In the genomic region with DNA sequence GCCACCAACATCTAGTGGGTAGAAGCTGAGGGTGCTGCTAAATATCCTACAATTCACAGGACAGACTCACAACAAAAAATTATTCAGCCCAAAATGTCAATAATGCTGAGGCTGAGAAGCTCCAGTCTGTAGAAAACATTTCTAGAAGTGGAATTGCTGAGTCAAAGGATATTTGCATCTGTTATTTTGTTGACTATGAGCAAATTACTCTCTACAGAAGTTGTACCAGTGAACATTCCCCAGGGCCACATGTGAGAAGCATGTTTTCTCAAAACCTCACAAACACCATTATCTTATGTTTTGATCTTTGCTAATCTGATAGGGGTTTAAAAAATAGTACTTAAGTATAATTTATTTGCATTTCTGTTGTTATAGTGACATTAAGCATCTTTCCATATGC, we compare ENCODE assay signal across 18 cellular contexts. TPM values are rescaled to one million over a fixed set of nuclear protein-coding genes. Genes with fewer than 3 reads are reported as not detected.
DNase-seq lines count a peak whose midpoint lies in the region; ATAC-seq and FAIRE-seq lines count a peak whose summit lies in the region.
"Had no signal": no experiment of that assay in that cellular context is flagged by ENCODE, and none has a peak within 500 bp of the region (broad histone marks: within the 10 kb centered on the region; RNA-seq: fewer than 3 reads in every experiment).

No MANE protein-coding gene starts in this region.

- peaks cover 90% of the 10 kb centered on the region for H3K4me1 Mint-ChIP-seq in activated naive CD4-positive, alpha-beta T cell treated with anti-CD3 and anti-CD28 coated beads for 36 hours (ENCODE audit: low read depth)
- H3K4me1 Mint-ChIP-seq in activated CD8-positive, alpha-beta T cell treated with anti-CD3 and anti-CD28 coated beads, Interleukin-2, amount 10 ng/mL, durations not matched to agents 7 days and 5 days (ENCODE audit: low read depth): peaks cover 92% of the 10 kb centered on the region
- H3K4me1 Mint-ChIP-seq: neural progenitor cell had no signal

- no peaks in the 10 kb centered on the region for H3K9me3 ChIP-seq in small intestine (ENCODE audit: control insufficient read depth, low read depth)

- H3K4me3 Mint-ChIP-seq in activated naive CD4-positive, alpha-beta T cell treated with anti-CD3 and anti-CD28 coated beads for 36 hours: peak overlapping the region; percentile 50
- H3K4me3 Mint-ChIP-seq in activated CD8-positive, alpha-beta T cell treated with anti-CD3 and anti-CD28 coated beads, Interleukin-2, amount 10 ng/mL, durations not matched to agents 7 days and 5 days: peak overlapping the region; percentile 41
- H3K4me3 Mint-ChIP-seq: neural progenitor cell, type B pancreatic cell had no signal

- ATAC-seq in HG03108 (IDR thresholded peaks at IDR 0.05; ENCODE audit: unreplicated experiment): peak; percentile 50
- ATAC-seq in activated CD8-positive, alpha-beta T cell treated with anti-CD3 and anti-CD28 coated beads, Interleukin-2, amount 10 ng/mL, durations not matched to agents 7 days and 5 days: peak; percentile 11
- no peak for ATAC-seq in GM21576 (IDR thresholded peaks at IDR 0.05; ENCODE audit: unreplicated experiment)

- CTCF ChIA-PET in activated naive CD4-positive, alpha-beta T cell treated with anti-CD3 and anti-CD28 coated beads for 36 hours (lab: Charles Lee): interaction anchor here (0.9 to 1.1 kb wide), 4 partner anchors 9 to 18 kb away, joined by 3 to 5 read pairs (median 4); no protein-coding TSS in a partner anchor
- CTCF ChIA-PET in activated CD8-positive, alpha-beta T cell treated with anti-CD3 and anti-CD28 coated beads, Interleukin-2, amount 10 ng/mL, durations not matched to agents 7 days and 5 days (lab: Charles Lee): interaction anchor here (0.7 to 3.1 kb wide), 6 partner anchors 9 to 53 kb away, joined by 3 to 8 read pairs (median 4); no protein-coding TSS in a partner anchor

- H3K9me3 Mint-ChIP-seq in activated naive CD4-positive, alpha-beta T cell treated with anti-CD3 and anti-CD28 coated beads for 36 hours: no peaks in the 10 kb centered on the region
- H3K9me3 Mint-ChIP-seq in activated CD8-positive, alpha-beta T cell treated with anti-CD3 and anti-CD28 coated beads, Interleukin-2, amount 10 ng/mL, durations not matched to agents 7 days and 5 days (ENCODE audit: insufficient read depth): no peaks in the 10 kb centered on the region
- H3K9me3 Mint-ChIP-seq: type B pancreatic cell had no signal

- H3K4me3 ChIP-seq in small intestine (ENCODE audit: low read depth in 1 of 2, low read length in 2 of 2): no peak overlapping the region
- H3K4me3 ChIP-seq: neural progenitor cell had no signal

- H3K27ac ChIP-seq in small intestine (ENCODE audit: low read depth in 1 of 2, low read length in 1 of 2): no peak overlapping the region
- H3K27ac ChIP-seq: neural progenitor cell had no signal

- no peaks in the 10 kb centered on the region for H3K36me3 ChIP-seq in small intestine (ENCODE audit: control insufficient read depth in 2 of 2, insufficient read depth in 2 of 2, low read length in 2 of 2)
- H3K36me3 ChIP-seq: neural progenitor cell had no signal

- intact Hi-C loops in activated naive CD4-positive, alpha-beta T cell treated with anti-CD3 and anti-CD28 coated beads for 36 hours (cut with micrococcal nuclease): no loop called here
- intact Hi-C loops in posterior cingulate gyrus (cut with DNase I): no loop called here

- POLR2A ChIA-PET in activated CD8-positive, alpha-beta T cell treated with anti-CD3 and anti-CD28 coated beads, Interleukin-2, amount 10 ng/mL, durations not matched to agents 7 days and 5 days (lab: Charles Lee): interaction anchor here (1.1 to 14.4 kb wide), 4 partner anchors 13 to 54 kb away, joined by 3 to 176 read pairs (median 6); a partner anchor contains a TSS

- H3K4me1 ChIP-seq in small intestine (ENCODE audit: control insufficient read depth in 2 of 2, insufficient read depth in 1 of 2, low read depth in 1 of 2, low read length in 1 of 2): no peaks in the 10 kb centered on the region
- H3K4me1 ChIP-seq: neural progenitor cell had no signal

- no peaks in the 10 kb centered on the region for H3K27me3 Mint-ChIP-seq in activated naive CD4-positive, alpha-beta T cell treated with anti-CD3 and anti-CD28 coated beads for 36 hours (ENCODE audit: low read depth)
- no peaks in the 10 kb centered on the region for H3K27me3 Mint-ChIP-seq in activated CD8-positive, alpha-beta T cell treated with anti-CD3 and anti-CD28 coated beads, Interleukin-2, amount 10 ng/mL, durations not matched to agents 7 days and 5 days (ENCODE audit: low read depth)

- H3K27me3 ChIP-seq in small intestine (ENCODE audit: control insufficient read depth in 2 of 2, insufficient read depth in 2 of 2, low read length in 2 of 2): peaks cover 0 to 5% of the 10 kb centered on the region in 2 donors

- peak overlapping the region; percentile 100 for H3K27ac Mint-ChIP-seq in activated naive CD4-positive, alpha-beta T cell treated with anti-CD3 and anti-CD28 coated beads for 36 hours
- peak overlapping the region; percentile 16 for H3K27ac Mint-ChIP-seq in activated CD8-positive, alpha-beta T cell treated with anti-CD3 and anti-CD28 coated beads, Interleukin-2, amount 10 ng/mL, durations not matched to agents 7 days and 5 days
- H3K27ac Mint-ChIP-seq: neural progenitor cell, type B pancreatic cell had no signal

- DNase-seq in activated naive CD4-positive, alpha-beta T cell treated with anti-CD3 and anti-CD28 coated beads for 36 hours: no peak
- DNase-seq in activated naive CD4-positive, alpha-beta T cell (lab: John Stamatoyannopoulos, UW): no peak
- peak; percentile 23 for DNase-seq in activated CD8-positive, alpha-beta T cell treated with anti-CD3 and anti-CD28 coated beads, Interleukin-2, amount 10 ng/mL, durations not matched to agents 7 days and 5 days
- DNase-seq in small intestine (peak; percentile 15), anterior cingulate cortex (lab: John Stamatoyannopoulos, UW) (no peak), posterior cingulate gyrus (no peak)
- DNase-seq: activated CD8-positive, alpha-beta memory T cell treated with anti-CD3 and anti-CD28 coated beads, Interleukin-2, amount 50 U/mL, for 48 hours; cortex of kidney; NCI-H2227 treated with DMSO at 0.1 percent for 48 hours; retina; SIG-M5 had no signal

- no peak for FAIRE-seq in small intestine (lab: Jason Lieb, UNC)
- FAIRE-seq: TTC549 had no signal

- peaks cover 80% of the 10 kb centered on the region for H3K36me3 Mint-ChIP-seq in activated naive CD4-positive, alpha-beta T cell treated with anti-CD3 and anti-CD28 coated beads for 36 hours (ENCODE audit: low read depth)
- peaks cover 88% of the 10 kb centered on the region for H3K36me3 Mint-ChIP-seq in activated CD8-positive, alpha-beta T cell treated with anti-CD3 and anti-CD28 coated beads, Interleukin-2, amount 10 ng/mL, durations not matched to agents 7 days and 5 days (ENCODE audit: low read depth)
- H3K36me3 Mint-ChIP-seq: neural progenitor cell, type B pancreatic cell had no signal

RNA-seq across cellular contexts. Expression of a gene that starts 15.4 kb away (rescaled TPM):
- total RNA-seq in activated naive CD4-positive, alpha-beta T cell treated with anti-CD3 and anti-CD28 coated beads for 36 hours: 100 to 1,000 TPM; 340 TPM
- total RNA-seq in activated CD8-positive, alpha-beta T cell treated with anti-CD3 and anti-CD28 coated beads, Interleukin-2, amount 10 ng/mL, durations not matched to agents 7 days and 5 days: 100 to 1,000 TPM; 254 to 263 TPM
- polyA plus RNA-seq in small intestine: 1 to 10 TPM in 2 of 3 donors, under 1 TPM in 1; 0.67 to 2.7 (median 1.7) TPM
- total RNA-seq: epithelial cell of proximal tubule, glomerular endothelial cell had no signal

RNA-seq across cellular contexts. Expression of a gene that starts 30.0 kb away (rescaled TPM):
- 1 to 10 TPM; 3.6 to 3.8 TPM for total RNA-seq in activated naive CD4-positive, alpha-beta T cell treated with anti-CD3 and anti-CD28 coated beads for 36 hours
- total RNA-seq in activated CD8-positive, alpha-beta T cell treated with anti-CD3 and anti-CD28 coated beads, Interleukin-2, amount 10 ng/mL, durations not matched to agents 7 days and 5 days: not detected
- polyA plus RNA-seq in small intestine: not detected
- total RNA-seq: epithelial cell of proximal tubule, glomerular endothelial cell had no signal

RNA-seq across cellular contexts. Expression of a gene that starts 53.4 kb away (rescaled TPM):
- total RNA-seq in activated naive CD4-positive, alpha-beta T cell treated with anti-CD3 and anti-CD28 coated beads for 36 hours: 10 to 100 TPM; 21.0 to 21.2 TPM
- total RNA-seq in activated CD8-positive, alpha-beta T cell treated with anti-CD3 and anti-CD28 coated beads, Interleukin-2, amount 10 ng/mL, durations not matched to agents 7 days and 5 days: 10 to 100 TPM; 13.1 to 13.9 TPM
- 10 to 100 TPM in 2 of 3 donors, 1 to 10 TPM in 1; 7.8 to 12.7 (median 11.9) TPM for polyA plus RNA-seq in small intestine

Comparison
In these comparisons a context has a peak if more than half of its experiments do, and no peak if none do; other contexts are left out.
1. DNase-seq: peak in activated CD8-positive, alpha-beta T cell treated with anti-CD3 and anti-CD28 coated beads, Interleukin-2, amount 10 ng/mL, durations not matched to agents 7 days and 5 days (single experiment) and small intestine (single experiment); none in activated naive CD4-positive, alpha-beta T cell treated with anti-CD3 and anti-CD28 coated beads for 36 hours (single experiment), activated naive CD4-positive, alpha-beta T cell (0 of 4), anterior cingulate cortex (0 of 58) and posterior cingulate gyrus (0 of 10).
2. RNA of a gene that starts 30.0 kb away (total RNA-seq): 3.6 to 3.8 TPM in activated naive CD4-positive, alpha-beta T cell treated with anti-CD3 and anti-CD28 coated beads for 36 hours; not detected in activated CD8-positive, alpha-beta T cell treated with anti-CD3 and anti-CD28 coated beads, Interleukin-2, amount 10 ng/mL, durations not matched to agents 7 days and 5 days; every median in the first group is over 4 times any median in the second.